16 cellular contexts compared by ENCODE assay signal in the genomic region with DNA sequence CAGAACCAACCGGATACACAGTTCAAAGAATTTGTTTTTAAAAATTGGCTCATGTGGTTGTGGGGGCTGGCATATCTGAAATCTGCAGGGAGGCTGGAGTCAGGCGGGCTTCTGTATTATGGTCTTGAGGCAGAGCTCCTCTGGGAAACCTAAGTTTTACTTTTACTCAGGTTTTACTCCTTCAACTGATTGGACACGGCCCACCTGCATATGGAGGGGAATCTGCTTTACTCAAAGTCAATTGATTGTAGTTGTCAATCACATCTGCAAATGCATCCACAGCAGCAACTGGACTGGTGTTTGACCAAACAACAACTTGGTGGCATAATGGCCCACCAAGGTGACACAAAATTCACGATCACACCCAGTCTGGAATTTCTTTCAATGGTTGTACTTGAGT.
A peak's percentile ranks its signal among the peaks of the same experiment; 100 is the strongest.
DNase-seq lines count a peak whose midpoint lies in the region; ATAC-seq and TF ChIP-seq lines count a peak whose summit lies in the region.
"Had no signal": no experiment of that assay in that cellular context is flagged by ENCODE, and none has a peak within 500 bp of the region (broad histone marks: within the 10 kb centered on the region; RNA-seq: fewer than 3 reads in every experiment).

No MANE protein-coding gene starts in this region.

- no peaks in the 10 kb centered on the region for H3K4me1 ChIP-seq in right atrium auricular region
- H3K4me1 ChIP-seq in right cardiac atrium (ENCODE audit: control insufficient read depth, insufficient read depth, low read length), result no peaks in the 10 kb centered on the region
- no peaks in the 10 kb centered on the region for H3K4me1 ChIP-seq in osteoblast (ENCODE audit: insufficient read depth, low read length)
- no peaks in the 10 kb centered on the region for H3K4me1 ChIP-seq in testis
- H3K4me1 ChIP-seq: BE2C, Caco-2 had no signal

- 95% methylated on average over 4 of the region's 4 CpGs for WGBS in right cardiac atrium
- 94 to 97% methylated on average over 4 of the region's 4 CpGs for WGBS in testis, 2 donors

- TF ChIP-seq CTCF in right atrium auricular region (IDR thresholded peaks at IDR 0.05) (no peak), osteoblast (IDR thresholded peaks at IDR 0.05; ENCODE audit: extremely low read depth, low read depth, low read length) (no peak), testis (IDR thresholded peaks at IDR 0.05) (no peak)

- no peak for ATAC-seq in right cardiac atrium
- ATAC-seq in HG03025 (IDR thresholded peaks at IDR 0.05; ENCODE audit: low FRiP score, unreplicated experiment), result no peak
- no peak for ATAC-seq in stimulated activated naive CD8-positive, alpha-beta T cell treated with anti-CD3 and anti-CD28 coated beads, Interleukin-15, Interleukin-2, amounts not matched to agents 100 U/mL and 50 U/mL, for 24 hours

- peaks cover 0 to 15% of the 10 kb centered on the region in 2 donors for H3K9me3 ChIP-seq in right atrium auricular region
- H3K9me3 ChIP-seq in right cardiac atrium (ENCODE audit: control insufficient read depth, low read length), result no peaks in the 10 kb centered on the region
- H3K9me3 ChIP-seq in osteoblast (ENCODE audit: low read depth, low read length), result no peaks in the 10 kb centered on the region
- no peaks in the 10 kb centered on the region for H3K9me3 ChIP-seq in testis
- H3K9me3 ChIP-seq: BE2C, Caco-2 had no signal

- H2AFZ ChIP-seq in osteoblast (ENCODE audit: low read length), result no peak overlapping the region

- TF ChIP-seq POLR2A in testis (IDR thresholded peaks at IDR 0.05), result no peak

- H3K79me2 ChIP-seq in osteoblast (ENCODE audit: insufficient read depth, low read length), result no peaks in the 10 kb centered on the region

- intact Hi-C loops in right cardiac atrium (cut with DNase I) (no loop called here), testis (cut with DNase I; ENCODE audit: low total_unique reads) (no loop called here)

- H4K20me1 ChIP-seq in osteoblast (ENCODE audit: insufficient read depth, low read length), result no peaks in the 10 kb centered on the region

- no peak overlapping the region for H3K27ac ChIP-seq in right atrium auricular region
- no peak overlapping the region for H3K27ac ChIP-seq in right cardiac atrium (ENCODE audit: low read length)
- no peak overlapping the region for H3K27ac ChIP-seq in osteoblast (ENCODE audit: low read depth, low read length)
- no peak overlapping the region for H3K27ac ChIP-seq in testis
- H3K27ac ChIP-seq: HL-60 had no signal

- H3K4me3 ChIP-seq in right atrium auricular region (no peak overlapping the region), right cardiac atrium (ENCODE audit: low read length) (no peak overlapping the region), osteoblast (ENCODE audit: insufficient read depth, low read length) (no peak overlapping the region), testis (no peak overlapping the region)

- H3K27me3 ChIP-seq in right atrium auricular region (no peaks in the 10 kb centered on the region), right cardiac atrium (ENCODE audit: control insufficient read depth, insufficient read depth) (no peaks in the 10 kb centered on the region), osteoblast (ENCODE audit: insufficient read depth, low read length) (no peaks in the 10 kb centered on the region), testis (no peaks in the 10 kb centered on the region)
- H3K27me3 ChIP-seq: BE2C had no signal

- no peak overlapping the region for H3K4me2 ChIP-seq in osteoblast (ENCODE audit: insufficient read depth, low read length)

- DNase-seq in right atrium auricular region (ENCODE audit: low spot score) (peak; percentile 34), right cardiac atrium (no peak), osteoblast (ENCODE audit: insufficient read length, low spot score, missing footprints) (peak; percentile 18), testis (peak; percentile 7), nucleus accumbens (lab: John Stamatoyannopoulos, UW) (no peak)
- DNase-seq in activated CD8-positive, alpha-beta memory T cell treated with anti-CD3 and anti-CD28 coated beads, Interleukin-2, amount 50 U/mL, for 48 hours, result peak; percentile 25
- no peak for DNase-seq in stimulated activated naive CD8-positive, alpha-beta T cell treated with anti-CD3 and anti-CD28 coated beads, Interleukin-15, Interleukin-2, amounts not matched to agents 100 U/mL and 50 U/mL, for 24 hours
- DNase-seq: ACHN; BE2C; C1 segment of cervical spinal cord; Caco-2; CD4-positive, alpha-beta T cell; GDM1; H9 had no signal

- H3K36me3 ChIP-seq in right atrium auricular region (no peaks in the 10 kb centered on the region), osteoblast (ENCODE audit: insufficient read depth, low read length) (no peaks in the 10 kb centered on the region), testis (ENCODE audit: low read depth, missing control alignments) (no peaks in the 10 kb centered on the region)
- H3K36me3 ChIP-seq: BE2C had no signal

Comparison
In these comparisons a context has a peak if more than half of its experiments do, and no peak if none do; other contexts are left out.
1. DNase-seq: peak in right atrium auricular region (single experiment), activated CD8-positive, alpha-beta memory T cell treated with anti-CD3 and anti-CD28 coated beads, Interleukin-2, amount 50 U/mL, for 48 hours (single experiment), osteoblast (single experiment) and testis (single experiment); none in right cardiac atrium (0 of 3), nucleus accumbens (0 of 56) and stimulated activated naive CD8-positive, alpha-beta T cell treated with anti-CD3 and anti-CD28 coated beads, Interleukin-15, Interleukin-2, amounts not matched to agents 100 U/mL and 50 U/mL, for 24 hours (single experiment).